Comparison of ENCODE assay signal across 18 cellular contexts in the genomic region with DNA sequence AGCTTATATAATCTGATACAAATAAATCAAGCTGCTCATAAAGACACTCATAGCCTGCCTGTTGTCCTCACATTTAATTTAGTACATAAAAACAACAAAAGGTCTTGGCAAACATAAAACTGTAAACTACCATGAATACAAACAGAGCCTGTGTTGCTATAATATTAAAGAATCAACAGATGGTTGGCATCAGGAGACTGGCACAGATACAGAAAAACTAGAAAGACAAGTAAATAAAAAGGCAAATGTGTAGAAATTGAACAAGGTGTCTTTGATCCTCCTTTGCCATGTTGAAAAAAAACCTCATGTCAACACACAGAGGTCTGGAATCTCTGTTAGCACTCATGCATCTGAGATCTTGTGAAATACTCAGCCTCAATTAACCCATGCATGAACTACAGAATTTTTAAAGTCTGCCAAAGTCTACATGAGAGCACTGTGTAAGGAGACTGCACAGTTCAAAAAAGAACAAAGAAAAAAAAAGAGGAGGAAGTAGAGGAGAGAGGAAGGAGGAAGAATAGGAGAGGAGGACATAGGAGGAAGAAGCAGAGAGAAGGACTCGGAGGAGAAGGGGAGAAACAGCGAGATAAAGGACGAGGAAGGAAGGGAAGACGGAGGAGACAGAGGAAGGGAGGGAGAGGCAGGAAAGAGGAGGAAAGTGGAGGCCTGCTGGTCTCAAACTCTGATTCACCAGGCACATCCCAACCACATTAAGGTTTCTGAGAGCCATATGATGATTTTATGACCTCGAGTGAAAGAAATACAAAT. TPM values are rescaled to one million over a fixed set of nuclear protein-coding genes. Genes with fewer than 3 reads are reported as not detected.
A peak's percentile ranks its signal among the peaks of the same experiment; 100 is the strongest.
DNase-seq lines count a peak whose midpoint lies in the region; ATAC-seq and TF ChIP-seq lines count a peak whose summit lies in the region.
"Had no signal": no experiment of that assay in that cellular context is flagged by ENCODE, and none has a peak within 500 bp of the region (broad histone marks: within the 10 kb centered on the region; RNA-seq: fewer than 3 reads in every experiment).

No MANE protein-coding gene starts in this region.

- intact Hi-C loops in Right ventricle myocardium superior (cut with DNase I): no loop called here
- intact Hi-C loops in right cardiac atrium (cut with DNase I): no loop called here
- intact Hi-C loops in upper lobe of right lung (cut with DNase I): no loop called here

- H3K4me1 ChIP-seq in right cardiac atrium (ENCODE audit: control insufficient read depth, insufficient read depth, low read length): no peaks in the 10 kb centered on the region
- H3K4me1 ChIP-seq in upper lobe of right lung: peaks cover 4% of the 10 kb centered on the region
- H3K4me1 ChIP-seq: ascending aorta had no signal

- H3K27ac ChIP-seq in right cardiac atrium (ENCODE audit: low read length): no peak overlapping the region
- no peak overlapping the region for H3K27ac ChIP-seq in upper lobe of right lung
- H3K27ac ChIP-seq: ascending aorta, sigmoid colon had no signal

- H3K4me3 ChIP-seq in right cardiac atrium (ENCODE audit: low read length): no peak overlapping the region
- H3K4me3 ChIP-seq in fibroblast of villous mesenchyme (ENCODE audit: low read depth, low read length): no peak overlapping the region
- H3K4me3 ChIP-seq in upper lobe of right lung: no peak overlapping the region
- H3K4me3 ChIP-seq: ascending aorta, sigmoid colon had no signal

- ATAC-seq in Right ventricle myocardium superior (ENCODE audit: poor library complexity) (peak; percentile 59), right cardiac atrium (no peak), WTC11 (peak; percentile 3; the same call in 1 of the 2 replicates), upper lobe of right lung (peak; percentile 49), HG02763 (IDR thresholded peaks at IDR 0.05; ENCODE audit: unreplicated experiment) (no peak), HG03139 (IDR thresholded peaks at IDR 0.05; ENCODE audit: unreplicated experiment) (no peak)
- ATAC-seq in stimulated activated effector memory CD8-positive, alpha-beta T cell treated with anti-CD3 and anti-CD28 coated beads, Interleukin-12 subunit alpha, Interleukin-12 subunit beta, amount 100 ng/mL, for 72 hours: no peak
- ATAC-seq: left ventricle myocardium superior; stimulated activated naive CD8-positive, alpha-beta T cell treated with anti-CD3 and anti-CD28 coated beads, Interleukin-15, amount 100 ng/mL, for 72 hours had no signal

- CTCF ChIA-PET in WTC11 (lab: Charles Lee): interaction anchor here (0.9 to 1.8 kb wide), 6 partner anchors 9 to 711 kb away, joined by 3 to 14 read pairs (median 8); no protein-coding TSS in a partner anchor

- 71% methylated on average over 5 of the region's 5 CpGs for WGBS in right cardiac atrium

- no peaks in the 10 kb centered on the region for H3K36me3 ChIP-seq in upper lobe of right lung
- H3K36me3 ChIP-seq: ascending aorta, sigmoid colon had no signal

- DNase-seq in Right ventricle myocardium superior (no peak), right cardiac atrium (no peak), WTC11 (ENCODE audit: low spot score) (no peak), fibroblast of villous mesenchyme (ENCODE audit: low read depth) (peak; percentile 35), upper lobe of right lung (no peak)
- no peak for DNase-seq in stimulated activated effector memory CD8-positive, alpha-beta T cell treated with anti-CD3 and anti-CD28 coated beads, Interleukin-12 subunit alpha, Interleukin-12 subunit beta, amount 100 ng/mL, for 72 hours (ENCODE audit: low spot score in 2 of 2)
- DNase-seq: CD4-positive, CD25-positive, alpha-beta regulatory T cell; left ventricle myocardium superior; NCI-H1417 treated with DMSO at 0.1 percent for 48 hours; nucleus accumbens; SHP77; sigmoid colon; stimulated activated CD4-positive, alpha-beta T cell treated with anti-CD3 and anti-CD28 coated beads, Interleukin-1b, Interleukin-23, amount 100 ng/mL, for 48 hours; stimulated activated naive CD8-positive, alpha-beta T cell treated with anti-CD3 and anti-CD28 coated beads, Interleukin-15, amount 100 ng/mL, for 72 hours had no signal

- no peaks in the 10 kb centered on the region for H3K36me3 Mint-ChIP-seq in WTC11
- H3K36me3 Mint-ChIP-seq in stimulated activated effector memory CD8-positive, alpha-beta T cell treated with anti-CD3 and anti-CD28 coated beads, Interleukin-12 subunit alpha, Interleukin-12 subunit beta, amount 100 ng/mL, for 72 hours: no peaks in the 10 kb centered on the region
- H3K36me3 Mint-ChIP-seq: CD4-positive, CD25-positive, alpha-beta regulatory T cell had no signal

- H3K27me3 ChIP-seq in right cardiac atrium (ENCODE audit: control insufficient read depth, insufficient read depth): no peaks in the 10 kb centered on the region
- H3K27me3 ChIP-seq in upper lobe of right lung: no peaks in the 10 kb centered on the region
- H3K27me3 ChIP-seq: ascending aorta, sigmoid colon had no signal

- H3K27ac Mint-ChIP-seq in WTC11: peak overlapping the region; percentile 16
- H3K27ac Mint-ChIP-seq in stimulated activated effector memory CD8-positive, alpha-beta T cell treated with anti-CD3 and anti-CD28 coated beads, Interleukin-12 subunit alpha, Interleukin-12 subunit beta, amount 100 ng/mL, for 72 hours: no peak overlapping the region
- H3K27ac Mint-ChIP-seq: CD4-positive, CD25-positive, alpha-beta regulatory T cell; stimulated activated naive CD8-positive, alpha-beta T cell treated with anti-CD3 and anti-CD28 coated beads, Interleukin-15, amount 100 ng/mL, for 72 hours had no signal

- H3K27me3 Mint-ChIP-seq in WTC11 (ENCODE audit: low read depth): no peaks in the 10 kb centered on the region
- H3K27me3 Mint-ChIP-seq: stimulated activated naive CD8-positive, alpha-beta T cell treated with anti-CD3 and anti-CD28 coated beads, Interleukin-15, amount 100 ng/mL, for 72 hours had no signal

- H3K9me3 Mint-ChIP-seq in WTC11: peaks cover 4% of the 10 kb centered on the region; the same call in 1 of the 2 replicates
- H3K9me3 Mint-ChIP-seq in stimulated activated effector memory CD8-positive, alpha-beta T cell treated with anti-CD3 and anti-CD28 coated beads, Interleukin-12 subunit alpha, Interleukin-12 subunit beta, amount 100 ng/mL, for 72 hours: no peaks in the 10 kb centered on the region
- H3K9me3 Mint-ChIP-seq: CD4-positive, CD25-positive, alpha-beta regulatory T cell; stimulated activated naive CD8-positive, alpha-beta T cell treated with anti-CD3 and anti-CD28 coated beads, Interleukin-15, amount 100 ng/mL, for 72 hours had no signal

- peaks cover 35% of the 10 kb centered on the region for H3K4me1 Mint-ChIP-seq in WTC11
- H3K4me1 Mint-ChIP-seq in stimulated activated effector memory CD8-positive, alpha-beta T cell treated with anti-CD3 and anti-CD28 coated beads, Interleukin-12 subunit alpha, Interleukin-12 subunit beta, amount 100 ng/mL, for 72 hours: no peaks in the 10 kb centered on the region
- H3K4me1 Mint-ChIP-seq: CD4-positive, CD25-positive, alpha-beta regulatory T cell had no signal

- TF ChIP-seq CTCF in WTC11 (IDR thresholded peaks at IDR 0.05) (no peak), fibroblast of villous mesenchyme (IDR thresholded peaks at IDR 0.05; ENCODE audit: insufficient read depth, low read depth, low read length) (no peak), upper lobe of right lung (IDR thresholded peaks at IDR 0.05) (no peak)

- H3K9me3 ChIP-seq in right cardiac atrium (ENCODE audit: control insufficient read depth, low read length) (no peaks in the 10 kb centered on the region), upper lobe of right lung (no peaks in the 10 kb centered on the region)
- H3K9me3 ChIP-seq: ascending aorta, sigmoid colon had no signal

- POLR2A ChIA-PET in WTC11 (lab: Charles Lee): no interaction called here

- H3K4me3 Mint-ChIP-seq in WTC11: no peak overlapping the region
- H3K4me3 Mint-ChIP-seq in stimulated activated effector memory CD8-positive, alpha-beta T cell treated with anti-CD3 and anti-CD28 coated beads, Interleukin-12 subunit alpha, Interleukin-12 subunit beta, amount 100 ng/mL, for 72 hours: no peak overlapping the region
- H3K4me3 Mint-ChIP-seq: CD4-positive, CD25-positive, alpha-beta regulatory T cell; stimulated activated naive CD8-positive, alpha-beta T cell treated with anti-CD3 and anti-CD28 coated beads, Interleukin-15, amount 100 ng/mL, for 72 hours had no signal

TF ChIP-seq in WTC11, 78 proteins besides CTCF, POLR2A, EP300 and RAD21 (continues in another document):
- no peak for TF ChIP-seq SOX15 (CRISPR knock-in tag; IDR thresholded peaks at IDR 0.05)
- TF ChIP-seq, protein P1, sequence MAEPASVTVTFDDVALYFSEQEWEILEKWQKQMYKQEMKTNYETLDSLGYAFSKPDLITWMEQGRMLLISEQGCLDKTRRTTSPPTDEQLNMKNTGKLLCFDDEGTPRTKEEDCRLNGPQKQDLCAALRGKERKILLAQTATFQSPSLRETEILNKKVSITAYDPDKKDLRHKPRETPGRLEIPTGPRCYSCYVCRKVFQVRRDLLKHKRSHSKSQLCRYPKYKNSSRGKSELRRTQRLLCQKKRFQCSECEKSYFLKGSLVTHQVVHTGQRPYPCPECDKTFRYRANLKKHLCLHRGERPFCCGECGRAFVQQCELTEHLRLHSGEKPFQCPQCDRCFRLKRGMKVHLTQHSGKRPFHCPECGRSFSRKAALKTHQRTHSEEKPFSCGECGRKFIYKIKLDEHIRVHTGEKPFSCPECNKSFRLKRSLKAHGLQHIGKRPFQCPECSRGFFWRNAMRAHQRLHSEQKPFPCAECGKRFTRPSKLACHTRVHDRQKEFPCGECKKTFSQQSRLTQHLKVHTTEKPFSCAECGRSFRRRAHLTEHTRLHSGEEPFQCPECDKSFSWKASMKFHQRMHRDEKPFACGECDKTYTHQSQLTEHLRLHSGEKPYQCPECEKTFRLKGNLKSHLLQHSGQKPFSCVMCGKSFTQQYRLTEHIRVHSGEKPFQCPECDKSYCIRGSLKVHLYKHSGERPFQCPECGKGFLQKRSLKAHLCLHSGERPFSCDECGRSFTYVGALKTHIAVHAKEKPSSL (CRISPR knock-in tag; conservative IDR thresholded peaks at IDR 0.05): no peak
- TF ChIP-seq, protein P2, sequence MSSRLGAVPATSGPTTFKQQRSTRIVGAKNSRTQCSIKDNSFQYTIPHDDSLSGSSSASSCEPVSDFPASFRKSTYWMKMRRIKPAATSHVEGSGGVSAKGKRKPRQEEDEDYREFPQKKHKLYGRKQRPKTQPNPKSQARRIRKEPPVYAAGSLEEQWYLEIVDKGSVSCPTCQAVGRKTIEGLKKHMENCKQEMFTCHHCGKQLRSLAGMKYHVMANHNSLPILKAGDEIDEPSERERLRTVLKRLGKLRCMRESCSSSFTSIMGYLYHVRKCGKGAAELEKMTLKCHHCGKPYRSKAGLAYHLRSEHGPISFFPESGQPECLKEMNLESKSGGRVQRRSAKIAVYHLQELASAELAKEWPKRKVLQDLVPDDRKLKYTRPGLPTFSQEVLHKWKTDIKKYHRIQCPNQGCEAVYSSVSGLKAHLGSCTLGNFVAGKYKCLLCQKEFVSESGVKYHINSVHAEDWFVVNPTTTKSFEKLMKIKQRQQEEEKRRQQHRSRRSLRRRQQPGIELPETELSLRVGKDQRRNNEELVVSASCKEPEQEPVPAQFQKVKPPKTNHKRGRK (CRISPR knock-in tag; IDR thresholded peaks at IDR 0.05; ENCODE audit: borderline replicate concordance): no peak

RNA-seq across cellular contexts. Expression of gene PRDM5, which starts 52.8 kb away (rescaled TPM):
- total RNA-seq in Right ventricle myocardium superior: 8.0 TPM
- 10 to 100 TPM; 14.3 to 20.3 (median 17.6) TPM for total RNA-seq in right cardiac atrium
- polyA plus RNA-seq in right cardiac atrium: 2.4 TPM
- total RNA-seq in WTC11 (2021): 31.3 to 47.0 TPM (median 32.5 TPM) in 3 replicates
- total RNA-seq in fibroblast of villous mesenchyme: 23.8 and 30.7 TPM in 2 replicates
- 17.0 TPM for total RNA-seq in upper lobe of right lung
- total RNA-seq: T-helper 1 cell treated with Interleukin-12 subunit alpha and Interleukin-12 subunit beta and Interleukin-4 antibody, amounts not matched to agents 30 ng/mL and 1 ng/mL, for 36 hours had no signal

Comparison
In these comparisons a context has a peak if more than half of its experiments do, and no peak if none do; other contexts are left out.
1. ATAC-seq: peak in Right ventricle myocardium superior (single experiment), WTC11 (single experiment) and upper lobe of right lung (single experiment); none in right cardiac atrium (0 of 2), HG02763 (single experiment), stimulated activated effector memory CD8-positive, alpha-beta T cell treated with anti-CD3 and anti-CD28 coated beads, Interleukin-12 subunit alpha, Interleukin-12 subunit beta, amount 100 ng/mL, for 72 hours (single experiment) and HG03139 (single experiment).